In the genomic region with DNA sequence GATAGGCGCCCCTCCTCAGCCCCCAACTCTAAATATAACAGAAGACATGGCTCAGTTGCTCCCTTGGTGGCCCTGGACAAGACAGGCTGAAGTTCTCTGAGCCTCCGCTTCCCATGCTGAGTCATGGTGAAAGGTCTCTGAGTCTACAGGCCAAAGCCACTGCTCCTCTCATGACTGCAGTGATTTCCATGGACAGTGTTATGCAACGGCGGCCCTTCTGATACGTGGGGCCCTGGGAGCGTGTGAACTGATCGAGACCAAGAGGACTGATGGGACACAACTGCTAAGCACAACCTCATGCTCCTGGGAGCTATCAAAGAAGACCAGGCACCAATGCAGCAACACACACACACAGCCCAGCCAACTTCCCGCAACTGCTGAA, we compare ENCODE assay signal across 1 cellular context.
TF ChIP-seq lines count a peak whose summit lies in the region.

No MANE protein-coding gene starts in this region.

TF ChIP-seq in K562, 482 proteins besides CTCF, POLR2A, EP300 and RAD21 (continued from another document):
- TF ChIP-seq E4F1 (CRISPR knock-in tag; IDR thresholded peaks at IDR 0.05; ENCODE audit: borderline replicate concordance) (no peak), ZNF263 (CRISPR knock-in tag; IDR thresholded peaks at IDR 0.05; ENCODE audit: borderline replicate concordance) (no peak), ZNF384 (IDR thresholded peaks at IDR 0.05; ENCODE audit: low read depth, low read length) (no peak), ZNF780A (CRISPR knock-in tag; IDR thresholded peaks at IDR 0.05) (no peak), KDM1A (IDR thresholded peaks at IDR 0.05) (peak; percentile 28 to 51; a peak in 1 of 4 replicates), NFRKB (IDR thresholded peaks at IDR 0.05; ENCODE audit: low read depth) (no peak), ZNF76 (CRISPR knock-in tag; IDR thresholded peaks at IDR 0.05; ENCODE audit: borderline replicate concordance) (no peak), NFE2L1 (tag; IDR thresholded peaks at IDR 0.05; ENCODE audit: borderline replicate concordance, low read depth) (0 out of 2 replicates have a peak, but pooled peaks have one; percentile 32), RCOR1 (IDR thresholded peaks at IDR 0.05; ENCODE audit: borderline replicate concordance in 1 of 2, low read depth in 2 of 2, low read length in 2 of 2) (peak in 1 of 2 experiments; percentile 47; a peak in 1 of 4 replicates), NFE2 (IDR thresholded peaks at IDR 0.05; ENCODE audit: low read depth) (peak; percentile 76), ZNF316 (IDR thresholded peaks at IDR 0.05) (peak; percentile 69), MAFG (tag; conservative IDR thresholded peaks at IDR 0.05) (peak; percentile 81), CCNT2 (IDR thresholded peaks at IDR 0.05; ENCODE audit: borderline replicate concordance, extremely low read depth, insufficient read length, low read depth, low read length) (no peak), ZNF165 (CRISPR knock-in tag; IDR thresholded peaks at IDR 0.05; ENCODE audit: borderline replicate concordance) (no peak), CEBPB (tag; IDR thresholded peaks at IDR 0.05) (peak; percentile 63; the same call in 1 of the 2 replicates), MAFF (IDR thresholded peaks at IDR 0.05; ENCODE audit: low read length) (peak; percentile 21; the same call in 1 of the 2 replicates), ZKSCAN1 (IDR thresholded peaks at IDR 0.05; ENCODE audit: low read depth, low read length) (no peak)
